In the genomic region with DNA sequence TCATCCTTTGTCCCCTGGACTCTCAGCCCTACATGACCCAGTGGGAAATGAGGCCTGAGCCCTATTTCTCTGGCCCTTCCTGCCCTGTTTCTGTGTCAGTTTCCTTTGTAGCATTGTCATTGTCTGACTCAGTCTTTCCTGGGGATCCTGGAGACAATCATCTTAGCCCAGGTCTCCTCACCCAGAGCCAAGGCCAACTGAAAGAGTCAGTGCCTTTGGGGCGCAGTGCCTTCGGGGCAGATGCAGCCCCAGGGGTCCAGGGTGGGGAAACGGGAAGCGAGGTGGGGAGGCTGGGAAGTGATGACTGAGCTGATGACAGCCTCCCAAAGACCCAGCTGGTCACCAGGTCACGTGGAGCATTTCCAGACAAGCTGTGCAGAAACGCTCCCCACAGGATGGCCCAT, we compare ENCODE assay signal across 21 cellular contexts.
DNase-seq lines count a peak whose midpoint lies in the region; ATAC-seq, FAIRE-seq and TF ChIP-seq lines count a peak whose summit lies in the region.
"Had no signal": no experiment of that assay in that cellular context is flagged by ENCODE, and none has a peak within 500 bp of the region (broad histone marks: within the 10 kb centered on the region; RNA-seq: fewer than 3 reads in every experiment).

No MANE protein-coding gene starts in this region.

- H3K4me3 ChIP-seq in RWPE2 (ENCODE audit: severe bottlenecking) = no peak overlapping the region
- H3K4me3 ChIP-seq in fibroblast of pulmonary artery (replicated peaks; ENCODE audit: low read depth, low read length) = no peak overlapping the region
- H3K4me3 ChIP-seq: HAP-1, SJCRH30, thyroid gland had no signal

- FAIRE-seq in H54 (lab: Jason Lieb, UNC) = no peak
- FAIRE-seq: kidney had no signal

- no peaks in the 10 kb centered on the region for H3K36me3 ChIP-seq in RWPE2 (ENCODE audit: low read depth)
- H3K36me3 ChIP-seq: HAP-1, SJCRH30, thyroid gland had no signal

- DNase-seq in AG08395 (ENCODE audit: low spot score) (peak; percentile 47), H54 (ENCODE audit: insufficient read length, low spot score) (peak; percentile 69), RWPE2 (ENCODE audit: low spot score) (peak; percentile 78), fibroblast of pulmonary artery (ENCODE audit: low read depth) (peak; percentile 63), DMS53 treated with DMSO at 0.1 percent for 48 hours (lab: John Stamatoyannopoulos, UW; ENCODE audit: unreplicated experiment) (no peak), germinal center (ENCODE audit: low spot score) (no peak)
- no peak for DNase-seq in stimulated activated CD4-positive, alpha-beta T cell treated with anti-CD3 and anti-CD28 coated beads, Interleukin-2, amount 100 ng/mL, for 48 hours
- no peak for DNase-seq in stimulated activated CD4-positive, alpha-beta T cell treated with anti-CD3 and anti-CD28 coated beads, Interleukin-1b, Interleukin-23, amount 100 ng/mL, for 48 hours
- DNase-seq: activated CD4-positive, alpha-beta T cell treated with anti-CD3 and anti-CD28 coated beads, Interleukin-2, amount 10 ng/mL, durations not matched to agents 7 days and 5 days; activated naive CD8-positive, alpha-beta T cell treated with anti-CD3 and anti-CD28 coated beads, Interleukin-2, amount 10 ng/mL, durations not matched to agents 7 days and 5 days; CD8-positive, alpha-beta memory T cell; DMS79; foreskin fibroblast; kidney; NCI-H1417; NCI-H748 treated with DMSO at 0.1 percent for 48 hours; SJCRH30; stimulated activated naive CD4-positive, alpha-beta T cell; thyroid gland had no signal

- ATAC-seq in RWPE2 (ENCODE audit: low read depth) = peak; percentile 44; the same call in 2 of the 3 replicates
- ATAC-seq: natural killer cell treated with Interleukin-12 subunit alpha and Interleukin-12 subunit beta and Interleukin-15 and Interleukin-18, amount 100 ng/mL, for 72 hours had no signal

- TF ChIP-seq CTCF in RWPE2 (IDR thresholded peaks at IDR 0.05; ENCODE audit: poor library complexity, severe bottlenecking) (no peak), fibroblast of pulmonary artery (IDR thresholded peaks at IDR 0.05; ENCODE audit: low read length, missing control alignments) (no peak)

- H3K27ac ChIP-seq in RWPE2 (ENCODE audit: poor library complexity, severe bottlenecking) = no peak overlapping the region
- H3K27ac ChIP-seq: SJCRH30, thyroid gland had no signal

- no peaks in the 10 kb centered on the region for H3K4me1 ChIP-seq in RWPE2 (ENCODE audit: insufficient read depth, poor library complexity, severe bottlenecking)
- H3K4me1 ChIP-seq: HAP-1, thyroid gland had no signal

- no peaks in the 10 kb centered on the region for H3K9me3 ChIP-seq in RWPE2 (ENCODE audit: severe bottlenecking)
- H3K9me3 ChIP-seq: HAP-1, SJCRH30, thyroid gland had no signal

- no peak for TF ChIP-seq POLR2A in H54 (IDR thresholded peaks at IDR 0.05; ENCODE audit: low read depth, low read length)

- no peaks in the 10 kb centered on the region for H3K27me3 ChIP-seq in RWPE2 (ENCODE audit: insufficient read depth, poor library complexity, severe bottlenecking)
- H3K27me3 ChIP-seq: thyroid gland had no signal

Comparison
In these comparisons a context has a peak if more than half of its experiments do, and no peak if none do; other contexts are left out.
1. DNase-seq: peak in AG08395 (single experiment), H54 (single experiment), RWPE2 (single experiment) and fibroblast of pulmonary artery (single experiment); none in stimulated activated CD4-positive, alpha-beta T cell treated with anti-CD3 and anti-CD28 coated beads, Interleukin-2, amount 100 ng/mL, for 48 hours (0 of 2), DMS53 treated with DMSO at 0.1 percent for 48 hours (single experiment), stimulated activated CD4-positive, alpha-beta T cell treated with anti-CD3 and anti-CD28 coated beads, Interleukin-1b, Interleukin-23, amount 100 ng/mL, for 48 hours (single experiment) and germinal center (single experiment).